In genomic region chr2:77713412-77713811, GRCh38 we compare ENCODE assay signal across 26 cellular contexts.
"Had no signal": no experiment of that assay in that cellular context is flagged by ENCODE, and none has a peak within 500 bp of the region (broad histone marks: within the 10 kb centered on the region; RNA-seq: fewer than 3 reads in every experiment).

No MANE protein-coding gene starts in this region.

- H3K9ac ChIP-seq: parathyroid adenoma had no signal

- DNase-seq: dermis blood vessel endothelial cell; effector memory CD8-positive, alpha-beta T cell; foreskin fibroblast; gastrocnemius medialis; head of caudate nucleus; left ventricle myocardium superior; lower lobe of right lung; mucosa of descending colon; naive B cell; right lobe of liver; small intestine; stimulated activated CD4-positive, alpha-beta T cell treated with anti-CD3 and anti-CD28 coated beads, Interleukin-15, amount 100 ng/mL, for 24 hours; stimulated activated CD4-positive, alpha-beta T cell treated with anti-CD3 and anti-CD28 coated beads, Interleukin-2, amount 100 ng/mL, for 48 hours; stimulated activated naive B cell treated with anti-CD40 and anti-IgM and Interleukin-4, amounts not matched to agents 10 μg/mL and 1 μg/mL and 100 μg/mL, for 72 hours; upper lobe of left lung; uterus had no signal

- H3K27me3 Mint-ChIP-seq: effector memory CD8-positive, alpha-beta T cell; memory B cell; naive B cell; natural killer cell treated with Interleukin-12 subunit alpha and Interleukin-12 subunit beta and Interleukin-15 and Interleukin-18, amount 100 ng/mL, for 72 hours; progenitor cell of endocrine pancreas; stimulated activated naive B cell treated with anti-CD40 and anti-IgM and Interleukin-4, amounts not matched to agents 10 μg/mL and 1 μg/mL and 100 μg/mL, for 72 hours; stimulated activated naive CD8-positive, alpha-beta T cell treated with anti-CD3 and anti-CD28 coated beads, Interleukin-15, Interleukin-2, amounts not matched to agents 100 ng/mL and 50 ng/mL, for 24 hours had no signal

- H3K36me3 ChIP-seq: gastrocnemius medialis, lower lobe of right lung, right lobe of liver, thoracic aorta, tibial nerve, upper lobe of left lung, uterus had no signal

- H3K27ac ChIP-seq: coronary artery, gastrocnemius medialis, lower lobe of right lung, parathyroid adenoma, right lobe of liver, thoracic aorta, tibial nerve, upper lobe of left lung, uterus had no signal

- H3K4me1 Mint-ChIP-seq: memory B cell; mesothelial cell of epicardium; naive B cell; neural crest cell; stimulated activated naive B cell treated with anti-CD40 and anti-IgM and Interleukin-4, amounts not matched to agents 10 μg/mL and 1 μg/mL and 100 μg/mL, for 72 hours had no signal

- H3K36me3 Mint-ChIP-seq: memory B cell; mesothelial cell of epicardium; naive B cell; natural killer cell treated with Interleukin-12 subunit alpha and Interleukin-12 subunit beta and Interleukin-15 and Interleukin-18, amount 100 ng/mL, for 72 hours; stimulated activated naive B cell treated with anti-CD40 and anti-IgM and Interleukin-4, amounts not matched to agents 10 μg/mL and 1 μg/mL and 100 μg/mL, for 72 hours had no signal

- H3K4me3 Mint-ChIP-seq: effector memory CD8-positive, alpha-beta T cell; memory B cell; mesothelial cell of epicardium; naive B cell; natural killer cell treated with Interleukin-12 subunit alpha and Interleukin-12 subunit beta and Interleukin-15 and Interleukin-18, amount 100 ng/mL, for 72 hours; neural crest cell; stimulated activated naive B cell treated with anti-CD40 and anti-IgM and Interleukin-4, amounts not matched to agents 10 μg/mL and 1 μg/mL and 100 μg/mL, for 72 hours; stimulated activated naive CD8-positive, alpha-beta T cell treated with anti-CD3 and anti-CD28 coated beads, Interleukin-15, Interleukin-2, amounts not matched to agents 100 ng/mL and 50 ng/mL, for 24 hours had no signal

- H3K4me1 ChIP-seq: gastrocnemius medialis, lower lobe of right lung, parathyroid adenoma, right lobe of liver, tibial nerve, upper lobe of left lung, uterus had no signal

- H3K9me3 ChIP-seq: gastrocnemius medialis, lower lobe of right lung, mucosa of descending colon, right lobe of liver, thoracic aorta, tibial nerve, upper lobe of left lung, uterus had no signal

- H3K9me3 Mint-ChIP-seq: mesothelial cell of epicardium; naive B cell; neural crest cell; stimulated activated naive B cell treated with anti-CD40 and anti-IgM and Interleukin-4, amounts not matched to agents 10 μg/mL and 1 μg/mL and 100 μg/mL, for 72 hours; stimulated activated naive CD8-positive, alpha-beta T cell treated with anti-CD3 and anti-CD28 coated beads, Interleukin-15, Interleukin-2, amounts not matched to agents 100 ng/mL and 50 ng/mL, for 24 hours had no signal

- ATAC-seq: effector memory CD8-positive, alpha-beta T cell; gastrocnemius medialis; left ventricle myocardium superior; lower lobe of right lung; mucosa of descending colon; natural killer cell treated with Interleukin-12 subunit alpha and Interleukin-12 subunit beta and Interleukin-15 and Interleukin-18, amount 100 ng/mL, for 72 hours; right lobe of liver; stimulated activated naive B cell treated with anti-CD40 and anti-IgM and Interleukin-4, amounts not matched to agents 10 μg/mL and 1 μg/mL and 100 μg/mL, for 72 hours had no signal

- H3K4me3 ChIP-seq: coronary artery, gastrocnemius medialis, lower lobe of right lung, mucosa of descending colon, right lobe of liver, thoracic aorta, tibial nerve, upper lobe of left lung, uterus had no signal

- H3K27me3 ChIP-seq: gastrocnemius medialis, right lobe of liver, tibial nerve, upper lobe of left lung, uterus had no signal

- H3K27ac Mint-ChIP-seq: effector memory CD8-positive, alpha-beta T cell; memory B cell; mesothelial cell of epicardium; naive B cell; natural killer cell treated with Interleukin-12 subunit alpha and Interleukin-12 subunit beta and Interleukin-15 and Interleukin-18, amount 100 ng/mL, for 72 hours; progenitor cell of endocrine pancreas; stimulated activated naive B cell treated with anti-CD40 and anti-IgM and Interleukin-4, amounts not matched to agents 10 μg/mL and 1 μg/mL and 100 μg/mL, for 72 hours; stimulated activated naive CD8-positive, alpha-beta T cell treated with anti-CD3 and anti-CD28 coated beads, Interleukin-15, Interleukin-2, amounts not matched to agents 100 ng/mL and 50 ng/mL, for 24 hours had no signal
